Comparison of ENCODE assay signal across 20 cellular contexts in genomic region chr2:205659922-205660321, GRCh38. TPM values are rescaled to one million over a fixed set of nuclear protein-coding genes. Genes with fewer than 3 reads are reported as not detected.
DNase-seq lines count a peak whose midpoint lies in the region; ATAC-seq and TF ChIP-seq lines count a peak whose summit lies in the region.
"Had no signal": no experiment of that assay in that cellular context is flagged by ENCODE, and none has a peak within 500 bp of the region (broad histone marks: within the 10 kb centered on the region; RNA-seq: fewer than 3 reads in every experiment).

No MANE protein-coding gene starts in this region.

- H3K4me3 ChIP-seq in upper lobe of right lung = no peak overlapping the region
- H3K4me3 ChIP-seq: ascending aorta, esophagus squamous epithelium, GM23338, left lung had no signal

- DNase-seq in activated CD4-positive, alpha-beta T cell treated with anti-CD3 and anti-CD28 coated beads, Interleukin-2, amount 10 ng/mL, durations not matched to agents 24 days and 14 days = no peak
- no peak for DNase-seq in activated CD4-positive, alpha-beta T cell treated with anti-CD3 and anti-CD28 coated beads, Interleukin-2, amount 50 U/mL, for 4 hours
- DNase-seq in LHCN-M2 (ENCODE audit: low read depth) = peak; percentile 65
- DNase-seq in chondrocyte (ENCODE audit: low spot score) = no peak
- DNase-seq in upper lobe of right lung = no peak
- no peak for DNase-seq in NCI-H526 treated with DMSO at 0.1 percent for 48 hours (lab: John Stamatoyannopoulos, UW)
- DNase-seq in islet precursor cell = no peak
- DNase-seq: activated naive CD4-positive, alpha-beta T cell; cerebellar nuclear complex; effector CD8-positive, alpha-beta T cell; esophagus squamous epithelium; glutamatergic neuron; left lung; NCI-H1092; RPMI8226; stimulated activated CD4-positive, alpha-beta T cell treated with anti-CD3 and anti-CD28 coated beads, Interleukin-12 subunit alpha, Interleukin-12 subunit beta, amount 100 ng/mL, for 4 hours; T-cell had no signal

- H3K36me3 ChIP-seq in upper lobe of right lung = no peaks in the 10 kb centered on the region
- H3K36me3 ChIP-seq: ascending aorta, esophagus squamous epithelium, left lung had no signal

- peaks cover 35% of the 10 kb centered on the region for H3K4me1 Mint-ChIP-seq in activated CD4-positive, alpha-beta T cell treated with anti-CD3 and anti-CD28 coated beads, Interleukin-2, amount 10 ng/mL, durations not matched to agents 24 days and 14 days
- H3K4me1 Mint-ChIP-seq in chondrocyte (ENCODE audit: low read depth) = peaks cover 32% of the 10 kb centered on the region

- H3K4me1 ChIP-seq in upper lobe of right lung = peaks cover 11% of the 10 kb centered on the region

- no peak overlapping the region for H3K27ac Mint-ChIP-seq in activated CD4-positive, alpha-beta T cell treated with anti-CD3 and anti-CD28 coated beads, Interleukin-2, amount 10 ng/mL, durations not matched to agents 24 days and 14 days
- peak overlapping the region; percentile 47 for H3K27ac Mint-ChIP-seq in chondrocyte (ENCODE audit: unreplicated experiment)
- H3K27ac Mint-ChIP-seq: GM23338 had no signal

- no peaks in the 10 kb centered on the region for H3K9me3 ChIP-seq in upper lobe of right lung
- H3K9me3 ChIP-seq: ascending aorta, esophagus squamous epithelium, left lung had no signal

- peak overlapping the region; percentile 25 for H3K27ac ChIP-seq in upper lobe of right lung
- H3K27ac ChIP-seq: KMS-11 had no signal

- ATAC-seq in upper lobe of right lung = no peak
- ATAC-seq: GM23338 had no signal

- TF ChIP-seq CTCF in chondrocyte (IDR thresholded peaks at IDR 0.05) = no peak
- TF ChIP-seq CTCF in upper lobe of right lung (IDR thresholded peaks at IDR 0.05) = no peak

- intact Hi-C loops in activated CD4-positive, alpha-beta T cell treated with anti-CD3 and anti-CD28 coated beads, Interleukin-2, amount 10 ng/mL, durations not matched to agents 24 days and 14 days (cut with micrococcal nuclease) = loop anchor here (2.0 kb wide), 3 partner anchors 21 to 47 kb away; no protein-coding TSS in a partner anchor
- intact Hi-C loops in upper lobe of right lung (cut with DNase I) = no loop called here

- H3K4me3 Mint-ChIP-seq in activated CD4-positive, alpha-beta T cell treated with anti-CD3 and anti-CD28 coated beads, Interleukin-2, amount 10 ng/mL, durations not matched to agents 24 days and 14 days = peak overlapping the region; percentile 50
- H3K4me3 Mint-ChIP-seq in chondrocyte (ENCODE audit: unreplicated experiment) = no peak overlapping the region
- H3K4me3 Mint-ChIP-seq: GM23338 had no signal

- no peaks in the 10 kb centered on the region for H3K36me3 Mint-ChIP-seq in activated CD4-positive, alpha-beta T cell treated with anti-CD3 and anti-CD28 coated beads, Interleukin-2, amount 10 ng/mL, durations not matched to agents 24 days and 14 days (ENCODE audit: low read depth)
- no peaks in the 10 kb centered on the region for H3K36me3 Mint-ChIP-seq in chondrocyte (ENCODE audit: low read depth)
- H3K36me3 Mint-ChIP-seq: T-cell had no signal

- H3K9me3 Mint-ChIP-seq in activated CD4-positive, alpha-beta T cell treated with anti-CD3 and anti-CD28 coated beads, Interleukin-2, amount 10 ng/mL, durations not matched to agents 24 days and 14 days = peaks cover 4% of the 10 kb centered on the region
- no peaks in the 10 kb centered on the region for H3K9me3 Mint-ChIP-seq in chondrocyte (ENCODE audit: low read depth)
- H3K9me3 Mint-ChIP-seq: GM23338, T-cell had no signal

- peaks cover 3% of the 10 kb centered on the region for H3K27me3 ChIP-seq in upper lobe of right lung
- H3K27me3 ChIP-seq: ascending aorta, left lung had no signal

- H3K27me3 Mint-ChIP-seq in activated CD4-positive, alpha-beta T cell treated with anti-CD3 and anti-CD28 coated beads, Interleukin-2, amount 10 ng/mL, durations not matched to agents 24 days and 14 days = peaks cover 4% of the 10 kb centered on the region
- H3K27me3 Mint-ChIP-seq in chondrocyte (ENCODE audit: low read depth) = no peaks in the 10 kb centered on the region

RNA-seq across cellular contexts. Expression of gene NRP2, which starts 22.4 kb away (rescaled TPM):
- total RNA-seq in activated CD4-positive, alpha-beta T cell treated with anti-CD3 and anti-CD28 coated beads, Interleukin-2, amount 10 ng/mL, durations not matched to agents 24 days and 14 days = 61.0 and 64.4 TPM in 2 replicates
- total RNA-seq in LHCN-M2 (2014; rRNA removed) (14.9 and 19.3 TPM in 2 replicates), chondrocyte (31.7 to 83.7 TPM (median 34.5 TPM) in 3 replicates), upper lobe of right lung (75.3 TPM)
- 7.7 TPM for polyA plus RNA-seq in LHCN-M2 (2012)
